ENCODE assay signal across 8 cellular contexts in genomic region chr19:18589380-18590272, GRCh38. TPM values are rescaled to one million over a fixed set of nuclear protein-coding genes. Genes with fewer than 3 reads are reported as not detected.
A peak's percentile ranks its signal among the peaks of the same experiment; 100 is the strongest.
DNase-seq lines count a peak whose midpoint lies in the region; ATAC-seq and TF ChIP-seq lines count a peak whose summit lies in the region.

No MANE protein-coding gene starts in this region.

- no peak for TF ChIP-seq CTCF in activated B cell treated with CpG ODN at 0.5 μM for 24 hours (IDR thresholded peaks at IDR 0.05)
- peak; percentile 19 to 36 (median 32) for TF ChIP-seq CTCF in right lobe of liver (IDR thresholded peaks at IDR 0.05)

- whole genome bisulfite sequencing in right lobe of liver (ENCODE audit: insufficient coverage, low coverage, low lambda C conversion rate, missing lambda C conversion rate): 57% methylated on average over 23 of the region's 52 CpGs

- H3K9me3 ChIP-seq in right lobe of liver: no peaks in the 10 kb centered on the region

- H3K27ac ChIP-seq in right lobe of liver: peak overlapping the region in 2 of 3 donors; percentile 52 to 78

- peaks cover 0 to 9% (median 2%) of the 10 kb centered on the region in 4 donors for H3K36me3 ChIP-seq in right lobe of liver

- intact Hi-C loops in activated B cell treated with CpG ODN at 0.5 μM for 24 hours (cut with micrococcal nuclease) (loop anchor here (1.0 to 5.0 kb wide), 10 partner anchors 32 to 398 kb away; partner anchors contain the start of genes COPE, DDX49, FKBP8 and KXD1), right lobe of liver (cut with DNase I) (loop anchor here in 1 of 2 donors (5.0 kb wide), 1 partner anchor 258 kb away; no protein-coding TSS in a partner anchor)
- intact Hi-C loops in dendritic cell treated with granulocyte-macrophage colony-stimulating factor and Interleukin-4, amounts not matched to agents 40 ng/mL and 50 ng/mL, for 4 days (cut with micrococcal nuclease): loop anchor here (2.0 to 10.0 kb wide), 5 partner anchors 17 to 258 kb away; partner anchors contain the start of gene ELL

- no peaks in the 10 kb centered on the region for H3K27me3 Mint-ChIP-seq in activated B cell treated with CpG ODN at 0.5 μM for 24 hours
- peaks cover 2% of the 10 kb centered on the region for H3K27me3 Mint-ChIP-seq in dendritic cell treated with granulocyte-macrophage colony-stimulating factor and Interleukin-4, amounts not matched to agents 40 ng/mL and 50 ng/mL, for 4 days

- ATAC-seq in HG02852 (IDR thresholded peaks at IDR 0.05; ENCODE audit: unreplicated experiment): peak; percentile 24
- peak; percentile 43 for ATAC-seq in activated B cell treated with CpG ODN at 0.5 μM for 24 hours (ENCODE audit: low read depth)
- peak; percentile 73 to 81 (median 77) for ATAC-seq in right lobe of liver

- peak overlapping the region; percentile 77 to 92 (median 86) for H3K4me3 ChIP-seq in right lobe of liver

- H3K36me3 Mint-ChIP-seq in activated B cell treated with CpG ODN at 0.5 μM for 24 hours (ENCODE audit: low read depth): peaks cover 10% of the 10 kb centered on the region
- H3K36me3 Mint-ChIP-seq in dendritic cell treated with granulocyte-macrophage colony-stimulating factor and Interleukin-4, amounts not matched to agents 40 ng/mL and 50 ng/mL, for 4 days (ENCODE audit: low read depth): peaks cover 44% of the 10 kb centered on the region

- H3K4me1 Mint-ChIP-seq in activated B cell treated with CpG ODN at 0.5 μM for 24 hours: peaks cover 43% of the 10 kb centered on the region
- peaks cover 70% of the 10 kb centered on the region for H3K4me1 Mint-ChIP-seq in dendritic cell treated with granulocyte-macrophage colony-stimulating factor and Interleukin-4, amounts not matched to agents 40 ng/mL and 50 ng/mL, for 4 days (ENCODE audit: low read depth)

- CTCF ChIA-PET in activated B cell treated with CpG ODN at 0.5 μM for 24 hours (lab: Charles Lee): interaction anchor here (0.6 to 3.1 kb wide), 12 partner anchors 13 to 277 kb away, joined by 3 to 18 read pairs (median 4); partner anchors contain the start of genes ELL, UBA52 and UPF1

- peak overlapping the region; percentile 83 for H3K27ac Mint-ChIP-seq in activated B cell treated with CpG ODN at 0.5 μM for 24 hours
- H3K27ac Mint-ChIP-seq in dendritic cell treated with granulocyte-macrophage colony-stimulating factor and Interleukin-4, amounts not matched to agents 40 ng/mL and 50 ng/mL, for 4 days: peak overlapping the region; percentile 91

- H3K9me3 Mint-ChIP-seq in activated B cell treated with CpG ODN at 0.5 μM for 24 hours: no peaks in the 10 kb centered on the region
- no peaks in the 10 kb centered on the region for H3K9me3 Mint-ChIP-seq in dendritic cell treated with granulocyte-macrophage colony-stimulating factor and Interleukin-4, amounts not matched to agents 40 ng/mL and 50 ng/mL, for 4 days

- POLR2A ChIA-PET in activated B cell treated with CpG ODN at 0.5 μM for 24 hours (lab: Charles Lee): interaction anchor here (0.6 to 3.4 kb wide), 17 partner anchors 13 to 1179 kb away, joined by 3 to 55 read pairs (median 6); partner anchors contain the start of genes COPE, DDX49, ELL and FKBP8

- no peaks in the 10 kb centered on the region for H3K27me3 ChIP-seq in right lobe of liver

- peaks cover 0 to 17% (median 7%) of the 10 kb centered on the region in 4 donors for H3K4me1 ChIP-seq in right lobe of liver

- peak overlapping the region; percentile 87 for H3K4me3 Mint-ChIP-seq in activated B cell treated with CpG ODN at 0.5 μM for 24 hours
- peak overlapping the region; percentile 88 for H3K4me3 Mint-ChIP-seq in dendritic cell treated with granulocyte-macrophage colony-stimulating factor and Interleukin-4, amounts not matched to agents 40 ng/mL and 50 ng/mL, for 4 days

- TF ChIP-seq POLR2A in right lobe of liver (IDR thresholded peaks at IDR 0.05): no peak

- DNase-seq in SIG-M5 treated with dmso at 0.1 percent for 504 hours (lab: John Stamatoyannopoulos, UW; ENCODE audit: unreplicated experiment) (peak; percentile 69), SIG-M5 (lab: John Stamatoyannopoulos, UW) (no peak), NCI-H2029 treated with DMSO at 0.1 percent for 48 hours (lab: John Stamatoyannopoulos, UW) (peak; percentile 57), activated B cell treated with CpG ODN at 0.5 μM for 24 hours (no peak), right lobe of liver (peak; percentile 76 to 83 (median 78))
- DNase-seq in stimulated activated CD8-positive, alpha-beta memory T cell treated with anti-CD3 and anti-CD28 coated beads, Interleukin-2, amount 100 ng/mL, for 1 hour (ENCODE audit: low read depth in 2 of 2): peak; percentile 34 to 43

RNA-seq across cellular contexts. Expression of gene REX1BD, which starts 1.0 kb away (rescaled TPM):
- total RNA-seq in activated B cell treated with CpG ODN at 0.5 μM for 24 hours (83.7 and 85.9 TPM in 2 replicates), right lobe of liver (10 to 100 TPM; 30.4 to 71.7 (median 45.6) TPM)

RNA-seq across cellular contexts. Expression of gene CRLF1, which starts 17.0 kb away (rescaled TPM):
- total RNA-seq in activated B cell treated with CpG ODN at 0.5 μM for 24 hours (not detected in 2 replicates), right lobe of liver (1 to 10 TPM in 2 of 6 experiments, under 1 TPM in 1, not detected in 3; 0.27 to 2.9 (median 1.2) TPM)

RNA-seq across cellular contexts. Expression of gene UBA52, which starts 18.0 kb away (rescaled TPM):
- total RNA-seq in activated B cell treated with CpG ODN at 0.5 μM for 24 hours: 1,962 and 2,164 TPM in 2 replicates
- total RNA-seq in right lobe of liver: 100 to 1,000 TPM; 256 to 470 (median 406) TPM

RNA-seq across cellular contexts. Expression of gene TMEM59L, which starts 23.0 kb away (rescaled TPM):
- total RNA-seq in activated B cell treated with CpG ODN at 0.5 μM for 24 hours (0.64 TPM in 1 of 2 replicates, not detected in the other), right lobe of liver (under 1 TPM in 2 of 6 experiments, not detected in 4; 0.31 to 0.43 TPM)

RNA-seq across cellular contexts. Expression of gene KXD1, which starts 32.0 kb away (rescaled TPM):
- total RNA-seq in activated B cell treated with CpG ODN at 0.5 μM for 24 hours: 82.2 and 88.8 TPM in 2 replicates
- 10 to 100 TPM; 30.2 to 93.0 (median 36.1) TPM for total RNA-seq in right lobe of liver

Comparison
In these comparisons a context has a peak if more than half of its experiments do, and no peak if none do; other contexts are left out.
1. DNase-seq: peak in SIG-M5 treated with dmso at 0.1 percent for 504 hours (single experiment), NCI-H2029 treated with DMSO at 0.1 percent for 48 hours (single experiment), right lobe of liver (3 of 3) and stimulated activated CD8-positive, alpha-beta memory T cell treated with anti-CD3 and anti-CD28 coated beads, Interleukin-2, amount 100 ng/mL, for 1 hour (2 of 2); none in SIG-M5 (single experiment) and activated B cell treated with CpG ODN at 0.5 μM for 24 hours (single experiment).
2. ATAC-seq: peak in every context shown above with its lines; median percentile 77 in right lobe of liver; 43 in activated B cell treated with CpG ODN at 0.5 μM for 24 hours; 24 in HG02852.